In genomic region chr1:34808051-34808810, GRCh38 we compare ENCODE assay signal across 33 cellular contexts. TPM values are rescaled to one million over a fixed set of nuclear protein-coding genes. Genes with fewer than 3 reads are reported as not detected.
"Had no signal": no experiment of that assay in that cellular context is flagged by ENCODE, and none has a peak within 500 bp of the region (broad histone marks: within the 10 kb centered on the region; RNA-seq: fewer than 3 reads in every experiment).

No MANE protein-coding gene starts in this region.

- H3K4me3 ChIP-seq: colonic mucosa, hepatocyte, psoas muscle, right lobe of liver, spleen, testis, tibial nerve, upper lobe of right lung, vagina had no signal

- H3K9ac ChIP-seq: parathyroid adenoma had no signal

- DNase-seq: colonic mucosa; dermis blood vessel endothelial cell; effector CD4-positive, alpha-beta T cell; endodermal cell; erythroblast; foreskin melanocyte; head of caudate nucleus; left colon; mammary epithelial cell; naive thymus-derived CD8-positive, alpha-beta T cell; occipital lobe; psoas muscle; retina; right lobe of liver; spleen; stimulated activated CD4-positive, alpha-beta T cell treated with anti-CD3 and anti-CD28 coated beads, Interleukin-15, amount 100 ng/mL, for 24 hours; stimulated activated CD4-positive, alpha-beta T cell treated with anti-CD3 and anti-CD28 coated beads, Interleukin-2, amount 100 ng/mL, for 24 hours; stimulated activated CD4-positive, alpha-beta T cell treated with anti-CD3 and anti-CD28 coated beads, Interleukin-4, amount 100 ng/mL, for 4 hours; stimulated activated naive B cell treated with anti-CD40 and anti-IgM and Interleukin-4, amounts not matched to agents 10 μg/mL and 1 μg/mL and 100 μg/mL, for 72 hours; stimulated activated naive CD8-positive, alpha-beta T cell treated with anti-CD3 and anti-CD28 coated beads, Interleukin-15, amount 100 ng/mL, for 72 hours; testis; upper lobe of right lung had no signal

- H3K9me3 ChIP-seq: colonic mucosa, psoas muscle, right lobe of liver, testis, upper lobe of right lung, vagina had no signal

- H3K4me3 Mint-ChIP-seq: endodermal cell; naive thymus-derived CD8-positive, alpha-beta T cell; neural crest cell; stimulated activated naive B cell treated with anti-CD40 and anti-IgM and Interleukin-4, amounts not matched to agents 10 μg/mL and 1 μg/mL and 100 μg/mL, for 72 hours; stimulated activated naive CD8-positive, alpha-beta T cell treated with anti-CD3 and anti-CD28 coated beads, Interleukin-15, amount 100 ng/mL, for 72 hours had no signal

- H3K36me3 ChIP-seq: colonic mucosa, right lobe of liver, upper lobe of right lung, vagina had no signal

- H3K4me1 Mint-ChIP-seq: neural crest cell; stimulated activated naive CD8-positive, alpha-beta T cell treated with anti-CD3 and anti-CD28 coated beads, Interleukin-15, amount 100 ng/mL, for 72 hours had no signal

- ATAC-seq: left colon; naive thymus-derived CD8-positive, alpha-beta T cell; psoas muscle; right lobe of liver; stimulated activated naive B cell treated with anti-CD40 and anti-IgM and Interleukin-4, amounts not matched to agents 10 μg/mL and 1 μg/mL and 100 μg/mL, for 72 hours; stimulated activated naive CD8-positive, alpha-beta T cell treated with anti-CD3 and anti-CD28 coated beads, Interleukin-15, amount 100 ng/mL, for 72 hours; upper lobe of right lung had no signal

- H3K4me2 ChIP-seq: hepatocyte had no signal

- H3K27me3 ChIP-seq: colonic mucosa, hepatocyte, right lobe of liver, spleen, testis, tibial nerve, upper lobe of right lung, vagina had no signal

- H3K27ac Mint-ChIP-seq: endodermal cell; naive thymus-derived CD8-positive, alpha-beta T cell; stimulated activated naive B cell treated with anti-CD40 and anti-IgM and Interleukin-4, amounts not matched to agents 10 μg/mL and 1 μg/mL and 100 μg/mL, for 72 hours; stimulated activated naive CD8-positive, alpha-beta T cell treated with anti-CD3 and anti-CD28 coated beads, Interleukin-15, amount 100 ng/mL, for 72 hours had no signal

- H3K27me3 Mint-ChIP-seq: naive thymus-derived CD8-positive, alpha-beta T cell; stimulated activated naive B cell treated with anti-CD40 and anti-IgM and Interleukin-4, amounts not matched to agents 10 μg/mL and 1 μg/mL and 100 μg/mL, for 72 hours; stimulated activated naive CD8-positive, alpha-beta T cell treated with anti-CD3 and anti-CD28 coated beads, Interleukin-15, amount 100 ng/mL, for 72 hours had no signal

- H2AFZ ChIP-seq: hepatocyte, parathyroid adenoma had no signal

- H3K4me1 ChIP-seq: colonic mucosa, parathyroid adenoma, psoas muscle, right lobe of liver, spleen, testis, tibial nerve, upper lobe of right lung, vagina had no signal

- H3K27ac ChIP-seq: colonic mucosa, hepatocyte, parathyroid adenoma, psoas muscle, right lobe of liver, spleen, testis, tibial nerve, upper lobe of right lung, vagina had no signal

- H3K79me2 ChIP-seq: hepatocyte, parathyroid adenoma had no signal

RNA-seq across cellular contexts. Expression of gene GJA4, which starts 15.4 kb away (rescaled TPM):
- total RNA-seq: kidney epithelial cell; mammary epithelial cell; naive thymus-derived CD8-positive, alpha-beta T cell had no signal

RNA-seq across cellular contexts. Expression of gene GJB3, which starts 27.2 kb away (rescaled TPM):
- total RNA-seq: endothelial cell of umbilical vein; mesenteric fat pad; mononuclear cell; naive thymus-derived CD8-positive, alpha-beta T cell; neural crest cell; occipital lobe; psoas muscle; skeletal muscle tissue; spleen; subcutaneous adipose tissue had no signal

RNA-seq across cellular contexts. Expression of gene GJB4, which starts 48.7 kb away (rescaled TPM):
- total RNA-seq: dermis blood vessel endothelial cell; endothelial cell of umbilical vein; mesenteric fat pad; mononuclear cell; naive thymus-derived CD8-positive, alpha-beta T cell; neural crest cell; occipital lobe; psoas muscle; right lobe of liver; skeletal muscle tissue; spleen; subcutaneous adipose tissue; testis; tibial nerve; upper lobe of right lung had no signal

RNA-seq across cellular contexts. Expression of gene GJB5, which starts 53.4 kb away (rescaled TPM):
- total RNA-seq: endothelial cell of umbilical vein; kidney epithelial cell; left colon; mesenteric fat pad; mononuclear cell; naive thymus-derived CD8-positive, alpha-beta T cell; neural crest cell; occipital lobe; psoas muscle; right lobe of liver; skeletal muscle tissue; spleen; subcutaneous adipose tissue; testis; upper lobe of right lung had no signal
